Comparison of ENCODE assay signal across 8 cellular contexts in genomic region chr7:140672382-140673062, GRCh38. TPM values are rescaled to one million over a fixed set of nuclear protein-coding genes. Genes with fewer than 3 reads are reported as not detected.
A peak's percentile ranks its signal among the peaks of the same experiment; 100 is the strongest.
DNase-seq lines count a peak whose midpoint lies in the region; TF ChIP-seq lines count a peak whose summit lies in the region.

ADCK2 (plus strand) TSS chr7:140672945; CDS start chr7:140673331, 386 bp downstream.

- H3K4me1 Mint-ChIP-seq in HFFc6 (ENCODE audit: low read depth): peaks cover 29% of the 10 kb centered on the region
- peaks cover 28% of the 10 kb centered on the region for H3K4me1 Mint-ChIP-seq in activated CD4-positive, alpha-beta T cell treated with anti-CD3 and anti-CD28 coated beads, Interleukin-2, amount 10 ng/mL, durations not matched to agents 24 days and 14 days

- no peak for TF ChIP-seq CTCF in HFFc6 (IDR thresholded peaks at IDR 0.05)

- H3K27ac Mint-ChIP-seq in HFFc6: peak within 1 kb of the TSS; percentile 14; the same call in 1 of the 2 replicates
- peak within 1 kb of the TSS; percentile 87 for H3K27ac Mint-ChIP-seq in activated CD4-positive, alpha-beta T cell treated with anti-CD3 and anti-CD28 coated beads, Interleukin-2, amount 10 ng/mL, durations not matched to agents 24 days and 14 days

- no peaks in the 10 kb centered on the region for H3K9me3 Mint-ChIP-seq in HFFc6
- H3K9me3 Mint-ChIP-seq in activated CD4-positive, alpha-beta T cell treated with anti-CD3 and anti-CD28 coated beads, Interleukin-2, amount 10 ng/mL, durations not matched to agents 24 days and 14 days: no peaks in the 10 kb centered on the region

- no peaks in the 10 kb centered on the region for H3K36me3 Mint-ChIP-seq in HFFc6 (ENCODE audit: low read depth)
- peaks cover 10% of the 10 kb centered on the region for H3K36me3 Mint-ChIP-seq in activated CD4-positive, alpha-beta T cell treated with anti-CD3 and anti-CD28 coated beads, Interleukin-2, amount 10 ng/mL, durations not matched to agents 24 days and 14 days (ENCODE audit: low read depth)

- peak within 1 kb of the TSS; percentile 87 for H3K4me3 Mint-ChIP-seq in HFFc6
- H3K4me3 Mint-ChIP-seq in activated CD4-positive, alpha-beta T cell treated with anti-CD3 and anti-CD28 coated beads, Interleukin-2, amount 10 ng/mL, durations not matched to agents 24 days and 14 days: peak within 1 kb of the TSS; percentile 89

- intact Hi-C loops in activated CD4-positive, alpha-beta T cell treated with anti-CD3 and anti-CD28 coated beads, Interleukin-2, amount 10 ng/mL, durations not matched to agents 24 days and 14 days (cut with micrococcal nuclease): loop anchor here (1.0 to 2.0 kb wide), 4 partner anchors 24 to 342 kb away; partner anchors contain the start of genes MKRN1, MRPS33 and NDUFB2

- DNase-seq in NCI-H1694 (lab: John Stamatoyannopoulos, UW) (peak; percentile 18), NCI-H1694 treated with DMSO at 0.1 percent for 48 hours (lab: John Stamatoyannopoulos, UW) (no peak), HFFc6 (no peak), NCI-H1105 (lab: John Stamatoyannopoulos, UW) (peak; percentile 60), mesenteric fat pad (ENCODE audit: low spot score) (no peak)
- no peak for DNase-seq in activated CD4-positive, alpha-beta T cell treated with anti-CD3 and anti-CD28 coated beads, Interleukin-2, amount 10 ng/mL, durations not matched to agents 24 days and 14 days
- DNase-seq in effector CD8-positive, alpha-beta T cell (lab: John Stamatoyannopoulos, UW): peak; percentile 43
- DNase-seq in stimulated activated CD8-positive, alpha-beta memory T cell treated with anti-CD3 and anti-CD28 coated beads, Interleukin-15, amount 100 ng/mL, for 1 hour (ENCODE audit: low read depth): peak; percentile 21

- H3K27me3 Mint-ChIP-seq in HFFc6 (ENCODE audit: insufficient read depth): no peaks in the 10 kb centered on the region; the same call in 1 of the 2 replicates
- H3K27me3 Mint-ChIP-seq in activated CD4-positive, alpha-beta T cell treated with anti-CD3 and anti-CD28 coated beads, Interleukin-2, amount 10 ng/mL, durations not matched to agents 24 days and 14 days: peaks cover 10% of the 10 kb centered on the region

RNA-seq across cellular contexts. Expression of gene ADCK2, which starts in this region (rescaled TPM):
- total RNA-seq in HFFc6 (2021; fragmentation: NEBNext Ultra II Directional; extraction: Animal tissue kit (Norgen Biotek cat#: 25700)): 10 to 100 TPM in 3 of 6 experiments, 1 to 10 TPM in 3; 9.2 to 13.6 (median 10.0) TPM
- total RNA-seq in activated CD4-positive, alpha-beta T cell treated with anti-CD3 and anti-CD28 coated beads, Interleukin-2, amount 10 ng/mL, durations not matched to agents 24 days and 14 days: 22.9 and 28.1 TPM in 2 replicates
- total RNA-seq in mesenteric fat pad: 13.3 TPM

Comparison
In these comparisons a context has a peak if more than half of its experiments do, and no peak if none do; other contexts are left out.
1. DNase-seq: peak in NCI-H1694 (single experiment), NCI-H1105 (single experiment), effector CD8-positive, alpha-beta T cell (single experiment) and stimulated activated CD8-positive, alpha-beta memory T cell treated with anti-CD3 and anti-CD28 coated beads, Interleukin-15, amount 100 ng/mL, for 1 hour (single experiment); none in NCI-H1694 treated with DMSO at 0.1 percent for 48 hours (single experiment), HFFc6 (single experiment), activated CD4-positive, alpha-beta T cell treated with anti-CD3 and anti-CD28 coated beads, Interleukin-2, amount 10 ng/mL, durations not matched to agents 24 days and 14 days (single experiment) and mesenteric fat pad (single experiment).